Comparison of ENCODE assay signal across 1 cellular context in the genomic region with DNA sequence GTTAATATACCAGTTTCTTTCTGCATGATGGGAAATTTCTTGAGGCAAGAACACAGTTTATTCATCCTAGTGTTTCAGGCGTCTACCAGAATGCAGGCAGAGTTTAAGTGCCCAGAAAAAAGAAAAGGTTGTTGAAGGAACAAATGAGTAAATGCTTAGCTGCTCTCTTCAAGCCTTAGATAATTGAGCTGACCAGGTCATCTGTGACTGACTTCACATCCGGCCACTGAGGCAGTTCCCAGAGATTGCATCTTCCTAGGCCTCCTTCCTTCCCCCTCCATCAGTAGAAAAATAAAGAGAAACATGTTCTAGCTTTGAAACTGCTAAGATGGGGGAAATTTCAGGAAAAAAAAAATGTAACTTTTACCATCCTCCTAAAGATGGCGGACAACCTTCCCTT.
TF ChIP-seq lines count a peak whose summit lies in the region.

No MANE protein-coding gene starts in this region.

TF ChIP-seq in K562, 482 proteins besides CTCF, POLR2A, EP300 and RAD21 (continued from another document):
- TF ChIP-seq, protein P1, sequence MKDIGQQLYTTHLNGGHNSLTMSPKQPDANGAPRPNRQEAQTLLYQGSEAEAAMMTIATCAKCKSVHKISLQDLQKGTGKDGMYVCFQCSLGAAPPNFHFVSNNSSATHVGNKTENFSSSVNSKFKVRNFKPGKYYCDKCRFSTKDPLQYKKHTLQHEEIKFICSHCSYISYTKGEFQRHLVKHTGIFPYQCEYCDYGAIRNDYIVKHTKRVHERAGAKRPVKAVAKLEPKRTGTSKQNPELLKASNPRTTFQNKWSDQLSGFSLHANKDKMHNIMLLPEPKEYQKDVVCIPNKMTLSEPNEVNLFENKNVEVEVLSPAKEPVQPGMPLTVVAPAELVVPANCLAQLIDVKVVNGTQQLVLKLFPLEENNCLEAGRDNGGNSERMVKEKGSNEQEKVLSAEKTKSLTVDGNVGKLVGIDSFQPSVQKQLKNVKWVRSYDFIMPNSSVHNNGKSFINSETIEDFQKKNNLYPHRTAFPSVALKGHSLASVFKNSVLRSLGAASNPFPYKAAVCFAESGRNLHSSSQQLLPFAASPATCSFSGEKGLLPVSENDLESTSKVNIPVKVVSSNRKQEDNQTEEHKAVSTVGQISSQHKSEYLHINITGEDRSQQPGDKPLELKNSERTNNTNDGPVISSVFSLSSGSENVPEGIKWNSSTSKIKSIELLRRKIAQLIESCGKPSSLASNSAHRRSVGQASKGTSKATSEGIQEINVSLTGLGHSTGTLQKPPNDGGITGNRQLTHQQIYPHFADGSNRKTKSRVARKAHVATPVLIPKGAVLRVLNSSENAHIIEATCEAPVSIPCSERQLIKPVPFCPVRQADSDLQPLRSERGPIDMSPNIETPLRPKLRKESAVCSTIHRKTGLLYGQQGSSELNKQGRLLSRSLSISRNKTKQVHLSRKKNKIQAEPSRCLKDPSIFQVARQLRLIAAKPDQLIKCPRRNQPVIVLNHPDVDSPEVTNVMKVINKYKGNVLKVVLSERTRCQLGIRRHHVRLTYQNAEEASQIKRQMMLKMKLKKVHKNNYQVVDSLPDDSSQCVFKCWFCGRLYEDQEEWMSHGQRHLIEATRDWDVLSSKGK (CRISPR knock-in tag; IDR thresholded peaks at IDR 0.05), result no peak
- TF ChIP-seq ZNF75A (CRISPR knock-in tag; IDR thresholded peaks at IDR 0.05) (no peak), DDX20 (tag; IDR thresholded peaks at IDR 0.05; ENCODE audit: low read depth) (no peak), NR2C2 (CRISPR knock-in tag; IDR thresholded peaks at IDR 0.05) (no peak), NR2C2 (tag; IDR thresholded peaks at IDR 0.05) (0 out of 2 replicates have a peak, but pooled peaks have one; percentile 16), GABPA (tag; conservative IDR thresholded peaks at IDR 0.05; ENCODE audit: low read depth) (peak; percentile 50; the same call in 1 of the 2 replicates), ZNF561 (CRISPR knock-in tag; conservative IDR thresholded peaks at IDR 0.05) (no peak)
